Comparison of ENCODE assay signal across 18 cellular contexts in genomic region chr6:131638013-131638412, GRCh38. TPM values are rescaled to one million over a fixed set of nuclear protein-coding genes. Genes with fewer than 3 reads are reported as not detected.
DNase-seq lines count a peak whose midpoint lies in the region; ATAC-seq and TF ChIP-seq lines count a peak whose summit lies in the region.
"Had no signal": no experiment of that assay in that cellular context is flagged by ENCODE, and none has a peak within 500 bp of the region (broad histone marks: within the 10 kb centered on the region; RNA-seq: fewer than 3 reads in every experiment).

No MANE protein-coding gene starts in this region.

- peaks cover 41% of the 10 kb centered on the region for H3K36me3 ChIP-seq in DOHH2 (ENCODE audit: control insufficient read depth, low read length)
- no peaks in the 10 kb centered on the region for H3K36me3 ChIP-seq in PC-9 (ENCODE audit: low read depth)
- no peaks in the 10 kb centered on the region for H3K36me3 ChIP-seq in mucosa of descending colon (ENCODE audit: low read depth)
- H3K36me3 ChIP-seq: BLaER1 treated with 17β-estradiol and CSF1 and Interleukin-3, amounts not matched to agents 10 nM and 100 nM; MG63 had no signal

- ATAC-seq in mucosa of descending colon (peak; percentile 61), GM21367 (IDR thresholded peaks at IDR 0.05; ENCODE audit: unreplicated experiment) (no peak), HG02623 (IDR thresholded peaks at IDR 0.05; ENCODE audit: unreplicated experiment) (no peak), GM18505 (IDR thresholded peaks at IDR 0.05; ENCODE audit: unreplicated experiment) (no peak)
- ATAC-seq: GM23338 had no signal

- H4K20me1 ChIP-seq in DOHH2 (ENCODE audit: control insufficient read depth, insufficient read depth, low read depth, low read length) (no peaks in the 10 kb centered on the region), PC-9 (ENCODE audit: insufficient read depth) (no peaks in the 10 kb centered on the region)
- H4K20me1 ChIP-seq: BLaER1 treated with 17β-estradiol and CSF1 and Interleukin-3, amounts not matched to agents 10 nM and 100 nM had no signal

- no peaks in the 10 kb centered on the region for H3K27me3 ChIP-seq in DOHH2 (ENCODE audit: control insufficient read depth, low read length)
- no peaks in the 10 kb centered on the region for H3K27me3 ChIP-seq in PC-9 (ENCODE audit: insufficient read depth, low read depth)
- H3K27me3 ChIP-seq: BLaER1 treated with 17β-estradiol and CSF1 and Interleukin-3, amounts not matched to agents 10 nM and 100 nM had no signal

- no TSS peak for BruUV-seq in PC-9 (replicated peaks; lab: Mats Ljungman, UMichigan)

- H3K79me2 ChIP-seq in DOHH2 (ENCODE audit: control insufficient read depth, low read length): peaks cover 59% of the 10 kb centered on the region
- H3K79me2 ChIP-seq in PC-9 (ENCODE audit: low read depth): no peaks in the 10 kb centered on the region

- intact Hi-C loops in PC-9 (cut with micrococcal nuclease; ENCODE audit: unreplicated experiment): no loop called here
- intact Hi-C loops in mucosa of descending colon (cut with DNase I, micrococcal nuclease): no loop called here

- POLR2A ChIA-PET in PC-9 (lab: Charles Lee; ENCODE audit: unreplicated experiment): no interaction called here

- H3K9me3 ChIP-seq in DOHH2 (ENCODE audit: control insufficient read depth, insufficient read depth, low read length) (no peaks in the 10 kb centered on the region), PC-9 (ENCODE audit: insufficient read depth, low read depth) (no peaks in the 10 kb centered on the region), mucosa of descending colon (no peaks in the 10 kb centered on the region)
- H3K9me3 ChIP-seq: BLaER1 treated with 17β-estradiol and CSF1 and Interleukin-3, amounts not matched to agents 10 nM and 100 nM; MG63 had no signal

- DNase-seq in PC-9 (no peak), amniotic epithelial cell (ENCODE audit: low read depth) (peak; percentile 30), mucosa of descending colon (no peak), GM19238 (ENCODE audit: insufficient read length, low spot score) (no peak)
- DNase-seq: HCEC 1CT, Kasumi-1, MG63, NCI-H1048, NCI-H1436 treated with DMSO at 0.1 percent for 48 hours, NCI-H2029, NCI-H345, NCI-H524 treated with DMSO at 0.1 percent for 48 hours had no signal

- H3K4me1 ChIP-seq in DOHH2 (ENCODE audit: control insufficient read depth, low read length) (peaks cover 43% of the 10 kb centered on the region), PC-9 (replicated peaks; ENCODE audit: insufficient read depth) (no peaks in the 10 kb centered on the region), mucosa of descending colon (ENCODE audit: low read depth) (no peaks in the 10 kb centered on the region)

- H2AFZ ChIP-seq in PC-9: 0 out of 2 replicates have a peak overlapping the region, but pooled peaks have one; percentile 56
- H2AFZ ChIP-seq: GM23338 had no signal

- peak overlapping the region; percentile 91 for H3K4me2 ChIP-seq in DOHH2 (ENCODE audit: low read length)
- no peak overlapping the region for H3K4me2 ChIP-seq in PC-9
- H3K4me2 ChIP-seq: BLaER1 treated with 17β-estradiol and CSF1 and Interleukin-3, amounts not matched to agents 10 nM and 100 nM; GM23338 had no signal

- H3F3A ChIP-seq in DOHH2 (ENCODE audit: control insufficient read depth, insufficient read depth) (peaks cover 8% of the 10 kb centered on the region), PC-9 (ENCODE audit: insufficient read depth, low read depth) (no peaks in the 10 kb centered on the region)

- H3K4me3 ChIP-seq in DOHH2 (ENCODE audit: low read length) (peak overlapping the region; percentile 80), PC-9 (no peak overlapping the region), mucosa of descending colon (no peak overlapping the region)
- H3K4me3 ChIP-seq: BLaER1 treated with 17β-estradiol and CSF1 and Interleukin-3, amounts not matched to agents 10 nM and 100 nM; GM23338; MG63 had no signal

- no peaks in the 10 kb centered on the region for H3K9me2 ChIP-seq in DOHH2 (replicated peaks; ENCODE audit: control insufficient read depth, low read length)
- H3K9me2 ChIP-seq in PC-9 (ENCODE audit: insufficient read depth): no peaks in the 10 kb centered on the region; the same call in 1 of the 2 replicates

- no peak for TF ChIP-seq POLR2A in GM18505 (IDR thresholded peaks at IDR 0.05; ENCODE audit: borderline replicate concordance, extremely low read depth, insufficient read depth, insufficient read length)

- H3K27ac ChIP-seq in DOHH2 (ENCODE audit: low read depth, low read length): peak overlapping the region; percentile 63
- H3K27ac ChIP-seq in PC-9: no peak overlapping the region
- H3K27ac ChIP-seq: BLaER1 treated with 17β-estradiol and CSF1 and Interleukin-3, amounts not matched to agents 10 nM and 100 nM had no signal

- no peak for TF ChIP-seq CTCF in DOHH2 (IDR thresholded peaks at IDR 0.05; ENCODE audit: low read depth, low read length, poor library complexity, severe bottlenecking)
- no peak for TF ChIP-seq CTCF in PC-9 (conservative IDR thresholded peaks at IDR 0.05)
- TF ChIP-seq CTCF in mucosa of descending colon (IDR thresholded peaks at IDR 0.05): no peak

- CTCF ChIA-PET in PC-9 (lab: Charles Lee): interaction anchor here (1.3 kb wide), 1 partner anchor 10 kb away, joined by 4 read pairs; the partner anchor contains the start of gene MED23

RNA-seq across cellular contexts. Expression of gene ENPP3, which starts 0.9 kb away (rescaled TPM):
- total RNA-seq in PC-9 (2021) (not detected in 2 replicates), mucosa of descending colon (10 to 100 TPM in 2 of 3 donors, 1 to 10 TPM in 1; 6.6 to 22.8 (median 19.5) TPM)
- total RNA-seq: GM23338 had no signal

RNA-seq across cellular contexts. Expression of gene MED23, which starts 10.0 kb away (rescaled TPM):
- total RNA-seq in PC-9 (2021): 16.8 and 21.3 TPM in 2 replicates
- 10 to 100 TPM; 25.8 to 40.6 (median 28.2) TPM for total RNA-seq in mucosa of descending colon
